1 cellular context compared by ENCODE assay signal in the genomic region with DNA sequence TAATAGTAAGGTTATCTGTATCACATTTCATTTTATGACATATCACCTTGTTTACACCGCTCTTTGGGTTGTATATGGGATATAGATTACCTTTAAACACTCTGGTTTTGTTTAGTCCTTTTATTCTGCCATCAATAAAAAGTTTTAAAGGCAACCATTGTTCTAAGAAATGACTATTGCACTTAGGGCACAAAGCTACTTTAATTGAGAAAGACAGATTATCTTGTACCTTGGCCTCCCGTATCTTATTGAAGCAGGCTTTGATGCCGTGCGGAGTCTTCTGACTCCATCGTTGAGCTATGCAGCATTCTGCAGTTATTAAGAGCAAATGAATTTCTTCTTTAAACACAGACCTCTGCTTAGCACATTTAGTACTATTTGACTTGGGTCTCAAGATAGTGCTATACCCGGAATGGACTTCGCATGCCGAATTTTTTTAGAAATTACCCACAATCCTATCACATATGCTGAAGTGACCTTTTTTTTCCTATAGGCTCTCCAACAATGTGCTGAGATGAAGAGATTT.
TF ChIP-seq lines count a peak whose summit lies in the region.

No MANE protein-coding gene starts in this region.

TF ChIP-seq in HepG2, 621 proteins besides CTCF, POLR2A, EP300 and RAD21 (continued from another document):
- no peak for TF ChIP-seq KLF9 (CRISPR knock-in tag; IDR thresholded peaks at IDR 0.05; ENCODE audit: low read depth)
